24 cellular contexts compared by ENCODE assay signal in the genomic region with DNA sequence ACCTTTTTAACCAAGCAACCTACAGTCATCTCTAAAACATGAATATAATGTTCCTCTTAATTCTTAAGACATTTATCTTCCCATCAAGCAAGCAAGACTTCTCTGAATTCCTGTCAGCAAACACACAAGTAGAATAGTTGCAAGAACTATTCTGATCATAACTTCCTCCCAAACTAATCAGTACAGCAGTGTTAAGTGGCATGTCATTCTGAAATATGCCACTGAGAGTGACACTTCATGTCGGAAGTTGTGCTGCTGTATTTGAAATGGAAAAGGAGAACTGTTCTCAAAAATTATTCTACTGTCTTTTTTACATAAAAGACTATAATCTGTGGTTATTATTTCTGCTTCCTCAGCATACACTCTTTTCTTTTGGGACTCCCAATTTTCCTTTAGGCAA.
"Had no signal": no experiment of that assay in that cellular context is flagged by ENCODE, and none has a peak within 500 bp of the region (broad histone marks: within the 10 kb centered on the region; RNA-seq: fewer than 3 reads in every experiment).

No MANE protein-coding gene starts in this region.

- H3K4me3 ChIP-seq: dorsolateral prefrontal cortex, esophagus muscularis mucosa, heart right ventricle, lower lobe of right lung, pancreas, right atrium auricular region, testis, tibial artery, upper lobe of left lung had no signal

- H3K27ac ChIP-seq: dorsolateral prefrontal cortex, esophagus muscularis mucosa, foreskin keratinocyte, heart right ventricle, lower lobe of right lung, neutrophil, pancreas, right atrium auricular region, testis, tibial artery, upper lobe of left lung had no signal

- DNase-seq: dorsolateral prefrontal cortex; effector CD4-positive, alpha-beta T cell; glutamatergic neuron; heart right ventricle; hippocampal formation; left colon; left ventricle myocardium superior; lower lobe of right lung; naive thymus-derived CD8-positive, alpha-beta T cell; nephron progenitor cell; pancreas; stimulated activated CD4-positive, alpha-beta T cell treated with anti-CD3 and anti-CD28 coated beads, Interleukin-2, amount 100 ng/mL, for 24 hours; stimulated activated CD4-positive, alpha-beta T cell treated with anti-CD3 and anti-CD28 coated beads, Interleukin-4, amount 100 ng/mL, for 24 hours; stimulated activated naive CD8-positive, alpha-beta T cell treated with anti-CD3 and anti-CD28 coated beads, Interleukin-15, Interleukin-2, amounts not matched to agents 100 U/mL and 50 U/mL, for 24 hours; substantia nigra; testis; tibial artery; upper lobe of left lung had no signal

- H3K27me3 ChIP-seq: dorsolateral prefrontal cortex, esophagus muscularis mucosa, foreskin keratinocyte, heart right ventricle, neutrophil, pancreas, right atrium auricular region, testis, tibial artery, upper lobe of left lung had no signal

- H3K36me3 ChIP-seq: esophagus muscularis mucosa, heart right ventricle, lower lobe of right lung, neutrophil, pancreas, right atrium auricular region, tibial artery, upper lobe of left lung had no signal

- ATAC-seq: foreskin keratinocyte; heart right ventricle; left colon; left ventricle myocardium superior; lower lobe of right lung; naive thymus-derived CD8-positive, alpha-beta T cell; pancreas; sciatic nerve; stimulated activated memory B cell treated with anti-CD40 and anti-IgM and Interleukin-4, amounts not matched to agents 10 μg/mL and 1 μg/mL and 100 μg/mL, for 72 hours; stimulated activated naive CD8-positive, alpha-beta T cell treated with anti-CD3 and anti-CD28 coated beads, Interleukin-15, Interleukin-2, amounts not matched to agents 100 U/mL and 50 U/mL, for 24 hours had no signal

- H3K9me3 ChIP-seq: esophagus muscularis mucosa, lower lobe of right lung, neutrophil, testis, upper lobe of left lung had no signal

- H3K4me1 ChIP-seq: esophagus muscularis mucosa, foreskin keratinocyte, heart right ventricle, lower lobe of right lung, pancreas, right atrium auricular region, testis, upper lobe of left lung had no signal
